ENCODE assay signal across 14 cellular contexts in genomic region chr1:232425421-232425820, GRCh38.
A peak's percentile ranks its signal among the peaks of the same experiment; 100 is the strongest.
DNase-seq lines count a peak whose midpoint lies in the region; ATAC-seq and TF ChIP-seq lines count a peak whose summit lies in the region.
"Had no signal": no experiment of that assay in that cellular context is flagged by ENCODE, and none has a peak within 500 bp of the region (broad histone marks: within the 10 kb centered on the region; RNA-seq: fewer than 3 reads in every experiment).

No MANE protein-coding gene starts in this region.

- intact Hi-C loops in esophagus muscularis mucosa (cut with DNase I), result no loop called here

- H3K4me1 ChIP-seq in esophagus muscularis mucosa (peaks cover 13 to 19% (median 16%) of the 10 kb centered on the region in 4 donors), neuronal stem cell (ENCODE audit: control insufficient read depth in 2 of 2, insufficient read depth in 1 of 2, low read depth in 1 of 2, low read length in 2 of 2) (peaks cover 0 to 7% of the 10 kb centered on the region in 2 donors)

- peak overlapping the region; percentile 18 for H3K23ac ChIP-seq in neuronal stem cell (ENCODE audit: low read depth, low read length, poor library complexity)

- H3K18ac ChIP-seq in neuronal stem cell (ENCODE audit: low read length), result peak overlapping the region; percentile 23

- TF ChIP-seq POLR2A in esophagus muscularis mucosa (IDR thresholded peaks at IDR 0.05; ENCODE audit: low read depth), result no peak

- no peak overlapping the region for H3K4me3 ChIP-seq in H7 (ENCODE audit: insufficient read depth, low read depth, low read length)
- no peak overlapping the region for H3K4me3 ChIP-seq in esophagus muscularis mucosa
- H3K4me3 ChIP-seq in neuronal stem cell (ENCODE audit: low read length in 2 of 2), result no peak overlapping the region
- H3K4me3 ChIP-seq: HAP-1 had no signal

- H4K8ac ChIP-seq in neuronal stem cell (ENCODE audit: low read depth, low read length), result no peak overlapping the region

- H3K27me3 ChIP-seq in H7 (ENCODE audit: control insufficient read depth, insufficient read depth, low read length) (no peaks in the 10 kb centered on the region), esophagus muscularis mucosa (no peaks in the 10 kb centered on the region), neuronal stem cell (ENCODE audit: control insufficient read depth in 3 of 3, insufficient read depth in 3 of 3, low read depth in 1 of 3, low read length in 3 of 3) (no peaks in the 10 kb centered on the region)

- no peak for TF ChIP-seq EP300 in esophagus muscularis mucosa (IDR thresholded peaks at IDR 0.05)

- no peak overlapping the region for H4K91ac ChIP-seq in neuronal stem cell (ENCODE audit: low read depth, low read length, poor library complexity)

- no peak overlapping the region for H2AK5ac ChIP-seq in neuronal stem cell (ENCODE audit: low read depth, low read length)

- no peak overlapping the region for H2BK5ac ChIP-seq in neuronal stem cell (ENCODE audit: low read length)

- H3K36me3 ChIP-seq in H7 (replicated peaks; ENCODE audit: control insufficient read depth, insufficient read depth, low read length), result no peaks in the 10 kb centered on the region; the same call in 1 of the 2 replicates
- peaks cover 5 to 77% (median 38%) of the 10 kb centered on the region in 4 donors for H3K36me3 ChIP-seq in esophagus muscularis mucosa
- peaks cover 10 to 98% of the 10 kb centered on the region in 2 donors for H3K36me3 ChIP-seq in neuronal stem cell (replicated peaks in 1 of 2; ENCODE audit: control insufficient read depth in 2 of 2, insufficient read depth in 2 of 2, low read length in 2 of 2)
- H3K36me3 ChIP-seq: HAP-1 had no signal

- H2BK15ac ChIP-seq in neuronal stem cell (ENCODE audit: low read length), result no peak overlapping the region

- ATAC-seq in GM21737 (IDR thresholded peaks at IDR 0.05; ENCODE audit: unreplicated experiment) (no peak), GM19463 (IDR thresholded peaks at IDR 0.05; ENCODE audit: unreplicated experiment) (no peak)

- no peak for TF ChIP-seq CTCF in esophagus muscularis mucosa (IDR thresholded peaks at IDR 0.05)

- DNase-seq in H7, result peak; percentile 42
- peak; percentile 64 for DNase-seq in esophagus muscularis mucosa (ENCODE audit: extremely low spot score)
- DNase-seq in neuronal stem cell (ENCODE audit: low spot score), result no peak
- DNase-seq in EL, result no peak
- DNase-seq: C1 segment of cervical spinal cord; Calu3; CD4-positive, alpha-beta memory T cell; COR-L47; DMS53; DMS79 treated with DMSO at 0.1 percent for 48 hours; HFFc6 had no signal

- no peak overlapping the region for H3K4me2 ChIP-seq in neuronal stem cell (ENCODE audit: insufficient read depth, low read length, poor library complexity, severe bottlenecking)

- H2BK120ac ChIP-seq in neuronal stem cell (ENCODE audit: low read depth, low read length), result no peak overlapping the region

- no peak overlapping the region for H3K27ac ChIP-seq in esophagus muscularis mucosa (replicated peaks in 1 of 4)
- H3K27ac ChIP-seq in neuronal stem cell (replicated peaks; ENCODE audit: low read length), result no peak overlapping the region

- H3K14ac ChIP-seq in neuronal stem cell (ENCODE audit: low read length), result no peak overlapping the region

- H2AFZ ChIP-seq in neuronal stem cell (ENCODE audit: low read length), result no peak overlapping the region

- H3K9me3 ChIP-seq in esophagus muscularis mucosa (no peaks in the 10 kb centered on the region), neuronal stem cell (replicated peaks in 1 of 2; ENCODE audit: control insufficient read depth in 2 of 2, insufficient read depth in 1 of 2, low read depth in 1 of 2, low read length in 2 of 2) (no peaks in the 10 kb centered on the region)
- H3K9me3 ChIP-seq: HAP-1 had no signal

- H2BK12ac ChIP-seq in neuronal stem cell (ENCODE audit: low read length), result no peak overlapping the region

- no peak overlapping the region for H3K4ac ChIP-seq in neuronal stem cell (ENCODE audit: low read length)

- no peaks in the 10 kb centered on the region for H3K79me1 ChIP-seq in neuronal stem cell (ENCODE audit: low read depth, low read length)

- no peak overlapping the region for H3K9ac ChIP-seq in neuronal stem cell (ENCODE audit: low read depth, low read length, poor library complexity)

- WGBS in esophagus muscularis mucosa, result 94% methylated on average over 15 of the region's 15 CpGs
- WGBS in neuronal stem cell (ENCODE audit: extremely low coverage in 2 of 2, insufficient read length in 2 of 2, insufficient replicate concordance in 1 of 2), 2 donors, result no CpG with 5 or more reads among the region's 15 CpGs

Comparison
In these comparisons a context has a peak if more than half of its experiments do, and no peak if none do; other contexts are left out.
1. DNase-seq: peak in H7 (single experiment) and esophagus muscularis mucosa (single experiment); none in neuronal stem cell (single experiment) and EL (single experiment).